Comparison of ENCODE assay signal across 1 cellular context in the genomic region with DNA sequence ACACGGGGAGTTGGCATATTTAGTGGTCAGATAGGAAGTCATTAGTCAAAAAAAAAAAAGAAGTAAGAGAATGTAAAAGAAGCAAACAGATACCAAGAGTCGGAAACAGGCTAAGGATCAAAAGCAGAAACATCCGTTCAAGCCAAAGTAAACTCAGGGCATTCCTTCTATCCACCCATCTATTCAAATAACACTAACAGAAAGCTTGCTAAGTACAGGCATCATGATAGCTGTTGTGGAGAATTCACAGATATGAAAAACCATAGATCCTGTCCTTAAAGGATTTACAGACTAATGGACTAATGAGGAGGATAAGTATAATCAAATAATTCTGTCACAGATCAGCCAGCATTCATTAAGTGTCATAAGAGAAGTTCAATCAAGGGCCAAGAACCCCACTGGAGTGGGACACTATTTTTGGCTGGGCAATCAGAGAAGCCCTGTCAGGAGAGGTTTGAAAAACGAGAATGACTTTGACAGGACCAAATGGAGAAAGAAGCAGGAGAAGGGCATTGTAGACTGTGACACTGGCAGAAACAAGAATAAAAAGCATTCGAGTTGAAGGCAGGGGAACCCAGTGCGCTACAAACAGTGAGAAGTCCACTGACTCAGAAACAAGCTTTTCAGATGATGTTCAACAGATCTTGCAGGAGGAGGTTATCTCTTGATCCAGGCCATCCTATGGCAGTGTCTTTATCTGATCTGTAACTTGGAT.
TF ChIP-seq lines count a peak whose summit lies in the region.

No MANE protein-coding gene starts in this region.

TF ChIP-seq in IMR-90, 13 proteins besides CTCF, POLR2A, EP300 and RAD21:
- TF ChIP-seq RCOR1 (IDR thresholded peaks at IDR 0.05; ENCODE audit: insufficient replicate concordance, low read length) (no peak), MXI1 (IDR thresholded peaks at IDR 0.05; ENCODE audit: borderline replicate concordance, low read depth, low read length) (no peak), MAZ (IDR thresholded peaks at IDR 0.05; ENCODE audit: borderline replicate concordance, low read depth, low read length) (no peak), SMC3 (IDR thresholded peaks at IDR 0.05; ENCODE audit: low read depth, low read length) (no peak), MAFK (IDR thresholded peaks at IDR 0.05; ENCODE audit: low read depth, low read length) (no peak), BHLHE40 (IDR thresholded peaks at IDR 0.05; ENCODE audit: low read depth, low read length) (no peak), NFE2L2 (IDR thresholded peaks at IDR 0.05; ENCODE audit: low read depth, low read length) (no peak), CEBPB (IDR thresholded peaks at IDR 0.05; ENCODE audit: low read depth, low read length) (no peak), CHD1 (IDR thresholded peaks at IDR 0.05; ENCODE audit: low read depth, low read length) (no peak), FOS (IDR thresholded peaks at IDR 0.05; ENCODE audit: low read depth, low read length) (no peak), RFX5 (IDR thresholded peaks at IDR 0.05; ENCODE audit: low read depth, low read length) (no peak)
- TF ChIP-seq, protein P1, sequence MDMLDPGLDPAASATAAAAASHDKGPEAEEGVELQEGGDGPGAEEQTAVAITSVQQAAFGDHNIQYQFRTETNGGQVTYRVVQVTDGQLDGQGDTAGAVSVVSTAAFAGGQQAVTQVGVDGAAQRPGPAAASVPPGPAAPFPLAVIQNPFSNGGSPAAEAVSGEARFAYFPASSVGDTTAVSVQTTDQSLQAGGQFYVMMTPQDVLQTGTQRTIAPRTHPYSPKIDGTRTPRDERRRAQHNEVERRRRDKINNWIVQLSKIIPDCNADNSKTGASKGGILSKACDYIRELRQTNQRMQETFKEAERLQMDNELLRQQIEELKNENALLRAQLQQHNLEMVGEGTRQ (IDR thresholded peaks at IDR 0.05; ENCODE audit: low read depth, low read length): no peak
- TF ChIP-seq, protein P2, sequence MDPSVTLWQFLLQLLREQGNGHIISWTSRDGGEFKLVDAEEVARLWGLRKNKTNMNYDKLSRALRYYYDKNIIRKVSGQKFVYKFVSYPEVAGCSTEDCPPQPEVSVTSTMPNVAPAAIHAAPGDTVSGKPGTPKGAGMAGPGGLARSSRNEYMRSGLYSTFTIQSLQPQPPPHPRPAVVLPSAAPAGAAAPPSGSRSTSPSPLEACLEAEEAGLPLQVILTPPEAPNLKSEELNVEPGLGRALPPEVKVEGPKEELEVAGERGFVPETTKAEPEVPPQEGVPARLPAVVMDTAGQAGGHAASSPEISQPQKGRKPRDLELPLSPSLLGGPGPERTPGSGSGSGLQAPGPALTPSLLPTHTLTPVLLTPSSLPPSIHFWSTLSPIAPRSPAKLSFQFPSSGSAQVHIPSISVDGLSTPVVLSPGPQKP (IDR thresholded peaks at IDR 0.05; ENCODE audit: borderline replicate concordance, low read depth, low read length): no peak
TF ChIP-seq in IMR-90: peak in this region for 0.
